In the genomic region with DNA sequence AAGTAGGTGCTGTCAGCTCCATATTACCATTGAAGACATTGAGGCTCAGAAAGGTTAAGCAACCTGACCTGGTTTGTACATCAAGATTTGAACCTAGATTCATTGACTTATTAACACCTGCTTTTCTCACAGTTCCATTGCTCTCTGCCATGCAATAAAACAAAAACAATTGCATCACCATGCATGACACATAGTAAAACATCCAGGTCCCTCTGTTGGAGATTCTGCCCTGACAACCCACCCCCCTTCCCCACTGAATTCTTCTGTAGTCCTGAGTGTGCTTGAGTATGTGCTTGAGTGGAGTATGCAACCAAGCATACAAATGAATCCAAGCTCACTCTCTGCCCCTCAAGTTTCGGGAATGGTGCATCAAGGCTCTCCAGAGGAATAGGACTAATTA, we compare ENCODE assay signal across 20 cellular contexts. TPM values are rescaled to one million over a fixed set of nuclear protein-coding genes. Genes with fewer than 3 reads are reported as not detected.
A peak's percentile ranks its signal among the peaks of the same experiment; 100 is the strongest.
DNase-seq lines count a peak whose midpoint lies in the region; ATAC-seq and TF ChIP-seq lines count a peak whose summit lies in the region.
"Had no signal": no experiment of that assay in that cellular context is flagged by ENCODE, and none has a peak within 500 bp of the region (broad histone marks: within the 10 kb centered on the region; RNA-seq: fewer than 3 reads in every experiment).

No MANE protein-coding gene starts in this region.

- ATAC-seq in IMR-90 (ENCODE audit: low read depth) (no peak; the same call in 1 of the 2 replicates), left lung (peak; percentile 51), GM19395 (IDR thresholded peaks at IDR 0.05; ENCODE audit: unreplicated experiment) (no peak), GM21717 (IDR thresholded peaks at IDR 0.05; ENCODE audit: unreplicated experiment) (no peak)
- ATAC-seq: A549 had no signal

- H3K36me3 ChIP-seq in IMR-90 (ENCODE audit: control insufficient read depth, insufficient read depth, low read length) (no peaks in the 10 kb centered on the region), left lung (no peaks in the 10 kb centered on the region)
- H3K36me3 ChIP-seq: SJSA1 had no signal

- H3K9ac ChIP-seq in IMR-90 (ENCODE audit: low read depth, low read length), result no peak overlapping the region
- H3K9ac ChIP-seq: GM23248, KMS-11 had no signal

- no peaks in the 10 kb centered on the region for H4K20me1 ChIP-seq in IMR-90 (ENCODE audit: insufficient read depth, low read length)

- H3K27me3 ChIP-seq in IMR-90 (ENCODE audit: control insufficient read depth, insufficient read depth, low read length) (no peaks in the 10 kb centered on the region), left lung (no peaks in the 10 kb centered on the region)
- H3K27me3 ChIP-seq: SJSA1 had no signal

- no TSS peak for BruUV-seq in IMR-90 (replicated peaks; lab: Mats Ljungman, UMichigan)

- dilution Hi-C loops in IMR-90 (cut with HindIII; ENCODE audit: low sequenced_read_pairs, unreplicated experiment), result no loop called here

- no peak for TF ChIP-seq CTCF in AG10803 (conservative IDR thresholded peaks at IDR 0.05; ENCODE audit: low read length)
- TF ChIP-seq CTCF in IMR-90 (conservative IDR thresholded peaks at IDR 0.05; ENCODE audit: low read depth, low read length), result no peak
- no peak for TF ChIP-seq CTCF in choroid plexus epithelial cell (conservative IDR thresholded peaks at IDR 0.05; ENCODE audit: low read depth, low read length)
- TF ChIP-seq CTCF in left lung (IDR thresholded peaks at IDR 0.05), result no peak

- intact Hi-C loops in IMR-90 (cut with micrococcal nuclease), result no loop called here
- intact Hi-C loops in left lung (cut with DNase I), result no loop called here

- peak; percentile 12 for DNase-seq in AG10803 (ENCODE audit: low read depth)
- DNase-seq in IMR-90, result peak; percentile 11
- peak; percentile 37 for DNase-seq in choroid plexus epithelial cell (ENCODE audit: low read depth)
- DNase-seq in left lung, result no peak
- DNase-seq in NCI-H1048 (lab: John Stamatoyannopoulos, UW), result no peak
- no peak for DNase-seq in NCI-H1105 (lab: John Stamatoyannopoulos, UW)
- DNase-seq: GM23248, MM.1S, NCI-H1417 treated with DMSO at 0.1 percent for 48 hours, NCI-H1930, NCI-H510A, NCI-H774, PC-9, SW 1271 had no signal

- CTCF ChIA-PET in IMR-90 (lab: Yijun Ruan, JAX), result no interaction called here

- H2BK20ac ChIP-seq in IMR-90 (ENCODE audit: low read depth, low read length), result no peak overlapping the region

- H3K4me3 ChIP-seq in AG10803 (ENCODE audit: low read length) (no peak overlapping the region), IMR-90 (ENCODE audit: insufficient read depth, low read depth, low read length) (no peak overlapping the region), choroid plexus epithelial cell (ENCODE audit: low read depth, low read length) (no peak overlapping the region), left lung (no peak overlapping the region)
- H3K4me3 ChIP-seq: A549, GM23248, PC-9, SJSA1 had no signal

- no peak overlapping the region for H4K5ac ChIP-seq in IMR-90 (ENCODE audit: low read depth, low read length)

- H3K27ac ChIP-seq in IMR-90 (ENCODE audit: insufficient read depth, low read length) (no peak overlapping the region), left lung (no peak overlapping the region)
- H3K27ac ChIP-seq: A549, C4-2B, GM23248, KMS-11, PC-9, SJSA1 had no signal

- no peak for TF ChIP-seq RAD21 in IMR-90 (IDR thresholded peaks at IDR 0.05; ENCODE audit: low read length)

- no peak for TF ChIP-seq POLR2A in IMR-90 (IDR thresholded peaks at IDR 0.05; ENCODE audit: low read depth, low read length)

- no peaks in the 10 kb centered on the region for H3K79me1 ChIP-seq in IMR-90 (ENCODE audit: low read depth in 1 of 2, low read length in 2 of 2)

- H2AK9ac ChIP-seq in IMR-90 (replicated peaks; ENCODE audit: low read depth, low read length, poor library complexity), result no peak overlapping the region

- H3K4me1 ChIP-seq in IMR-90 (ENCODE audit: control insufficient read depth, insufficient read depth, low read length), result peaks cover 3% of the 10 kb centered on the region; the same call in 1 of the 2 replicates
- peaks cover 8 to 29% of the 10 kb centered on the region in 2 donors for H3K4me1 ChIP-seq in left lung
- H3K4me1 ChIP-seq: SJSA1 had no signal

- H3K56ac ChIP-seq in IMR-90 (ENCODE audit: extremely low read depth, insufficient read depth, low read length), result no peak overlapping the region

- no peak overlapping the region for H4K8ac ChIP-seq in IMR-90 (ENCODE audit: low read depth in 2 of 2, low read length in 2 of 2)

- H2AFZ ChIP-seq in IMR-90 (replicated peaks; ENCODE audit: low read length, poor library complexity), result no peak overlapping the region
- H2AFZ ChIP-seq: GM23248, PC-9 had no signal

- in situ Hi-C loops in IMR-90 (cut with MboI; ENCODE audit: low sequenced_read_pairs), result no loop called here

- no peak overlapping the region for H3K18ac ChIP-seq in IMR-90 (ENCODE audit: low read depth, low read length)

- H2BK120ac ChIP-seq in IMR-90 (ENCODE audit: low read depth, low read length), result no peak overlapping the region

- H3K4me2 ChIP-seq in IMR-90 (ENCODE audit: low read depth, low read length), result no peak overlapping the region
- H3K4me2 ChIP-seq: A549, KMS-11, PC-9 had no signal

- no peak overlapping the region for H2BK5ac ChIP-seq in IMR-90 (ENCODE audit: low read depth, low read length, poor library complexity, severe bottlenecking)

- H3K23ac ChIP-seq in IMR-90 (ENCODE audit: low read depth, low read length), result no peak overlapping the region

- no peak overlapping the region for H3K14ac ChIP-seq in IMR-90 (replicated peaks; ENCODE audit: low read depth, low read length)

- H3K9me3 ChIP-seq in IMR-90 (ENCODE audit: control insufficient read depth, insufficient read depth, low read length), result no peaks in the 10 kb centered on the region
- no peaks in the 10 kb centered on the region for H3K9me3 ChIP-seq in left lung
- H3K9me3 ChIP-seq: A549, SJSA1 had no signal

- H3K4ac ChIP-seq in IMR-90 (ENCODE audit: low read depth, low read length), result no peak overlapping the region

- no peaks in the 10 kb centered on the region; the same call in 1 of the 2 replicates for H3K9me1 ChIP-seq in IMR-90 (ENCODE audit: insufficient read depth, low read length)

- no peak overlapping the region for H2BK15ac ChIP-seq in IMR-90 (ENCODE audit: low read depth, low read length)

- no peak overlapping the region for H2AK5ac ChIP-seq in IMR-90 (ENCODE audit: low read depth, low read length)

- H4K91ac ChIP-seq in IMR-90 (ENCODE audit: insufficient read depth, low read depth, low read length), result no peak overlapping the region

- no CpG with 5 or more reads among the region's 1 CpG for WGBS in IMR-90 (ENCODE audit: extremely low coverage in 2 of 2, insufficient read length in 1 of 2), 2 experiments

- POLR2A ChIA-PET in IMR-90 (lab: Charles Lee; ENCODE audit: unreplicated experiment), result no interaction called here

TF ChIP-seq in IMR-90, 13 proteins besides CTCF, POLR2A, EP300 and RAD21:
- TF ChIP-seq CEBPB (IDR thresholded peaks at IDR 0.05; ENCODE audit: low read depth, low read length) (peak; percentile 70), MAFK (IDR thresholded peaks at IDR 0.05; ENCODE audit: low read depth, low read length) (no peak)

RNA-seq across cellular contexts. Expression of a gene that starts 6.0 kb away (rescaled TPM):
- total RNA-seq in IMR-90 (2012; rRNA removed), result 19.9 and 30.3 TPM in 2 replicates
- 9.3 and 11.9 TPM in 2 replicates for polyA plus RNA-seq in IMR-90 (2012; rRNA removed)
- polyA plus RNA-seq in IMR-90 (2012; cell fraction: cytosol; rRNA removed), result 5.0 and 12.5 TPM in 2 replicates
- 11.8 and 15.5 TPM in 2 replicates for polyA plus RNA-seq in IMR-90 (2012; cell fraction: nucleus; rRNA removed; ENCODE audit: low replicate concordance)
- total RNA-seq in left lung, result 10 to 100 TPM; 61.0 to 66.9 TPM

RNA-seq across cellular contexts. Expression of a gene that starts 50.6 kb away (rescaled TPM):
- total RNA-seq in IMR-90 (2012; rRNA removed), result 15.4 and 16.4 TPM in 2 replicates
- 14.3 and 15.3 TPM in 2 replicates for polyA plus RNA-seq in IMR-90 (2012; rRNA removed)
- 3.5 and 6.4 TPM in 2 replicates for polyA plus RNA-seq in IMR-90 (2012; cell fraction: cytosol; rRNA removed)
- polyA plus RNA-seq in IMR-90 (2012; cell fraction: nucleus; rRNA removed; ENCODE audit: low replicate concordance), result 29.4 and 48.6 TPM in 2 replicates
- total RNA-seq in left lung, result 10 to 100 TPM; 14.3 to 26.0 TPM

Comparison
In these comparisons a context has a peak if more than half of its experiments do, and no peak if none do; other contexts are left out.
1. DNase-seq: peak in AG10803 (single experiment), IMR-90 (single experiment) and choroid plexus epithelial cell (single experiment); none in left lung (0 of 2), NCI-H1048 (single experiment) and NCI-H1105 (single experiment).